Comparison of ENCODE assay signal across 16 cellular contexts in the genomic region with DNA sequence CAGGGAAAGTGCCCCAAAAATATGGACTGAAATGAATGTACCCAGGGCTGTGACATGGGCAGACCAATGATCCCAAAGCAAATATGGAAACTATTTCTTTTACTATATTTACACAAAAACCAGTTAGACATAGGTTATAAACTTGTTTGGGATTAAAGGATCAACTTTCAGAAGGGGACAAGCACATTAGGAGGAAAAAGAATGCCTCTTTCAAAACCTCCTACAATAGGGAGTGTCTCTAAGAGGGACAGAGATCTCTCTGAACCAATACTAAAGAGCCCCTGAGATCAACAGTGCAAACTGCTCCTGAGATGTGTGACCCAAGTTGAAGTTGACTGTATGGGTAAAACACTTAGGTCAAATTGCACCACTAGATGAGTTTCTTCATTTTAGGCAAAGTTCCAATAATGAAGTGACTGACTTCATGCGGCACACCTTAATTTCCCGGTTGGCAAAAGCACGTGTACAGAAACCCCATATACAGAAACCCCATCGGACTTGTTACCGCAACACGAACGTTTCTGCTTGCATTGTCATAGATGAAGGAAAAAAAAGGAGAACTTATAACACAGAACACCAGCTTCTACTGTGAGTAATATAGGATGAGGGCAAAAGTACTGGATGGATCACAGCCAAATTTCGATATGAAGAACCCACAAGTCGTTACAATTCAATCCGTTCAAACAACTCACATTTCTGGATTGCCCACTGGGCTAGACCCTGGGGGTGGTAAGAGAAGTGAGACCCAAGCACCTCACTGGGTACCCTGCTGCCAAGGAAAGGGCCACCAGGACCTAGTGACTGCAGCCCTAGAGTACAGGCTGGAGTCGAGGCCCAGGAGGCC. TPM values are rescaled to one million over a fixed set of nuclear protein-coding genes. Genes with fewer than 3 reads are reported as not detected.
DNase-seq lines count a peak whose midpoint lies in the region; ATAC-seq and TF ChIP-seq lines count a peak whose summit lies in the region.
"Had no signal": no experiment of that assay in that cellular context is flagged by ENCODE, and none has a peak within 500 bp of the region (broad histone marks: within the 10 kb centered on the region; RNA-seq: fewer than 3 reads in every experiment).

No MANE protein-coding gene starts in this region.

- TF ChIP-seq CTCF in left ventricle myocardium inferior (IDR thresholded peaks at IDR 0.05; ENCODE audit: borderline replicate concordance) (no peak), coronary artery (IDR thresholded peaks at IDR 0.05) (no peak), vagina (IDR thresholded peaks at IDR 0.05) (no peak)

- H3K27ac Mint-ChIP-seq in stimulated activated naive B cell treated with anti-CD40 and anti-IgM and Interleukin-4, amounts not matched to agents 10 μg/mL and 1 μg/mL and 100 μg/mL, for 72 hours, result no peak overlapping the region
- H3K27ac Mint-ChIP-seq: activated CD4-positive, alpha-beta memory T cell treated with anti-CD3 and anti-CD28 coated beads, Interleukin-2, amount 10 ng/mL, durations not matched to agents 7 days and 5 days had no signal

- intact Hi-C loops in left ventricle myocardium inferior (cut with micrococcal nuclease) (no loop called here), Right ventricle myocardium superior (cut with DNase I) (loop anchor here (5.0 to 10.0 kb wide), 2 partner anchors 103 to 224 kb away; no protein-coding TSS in a partner anchor), vagina (cut with DNase I) (no loop called here)

- peak overlapping the region; percentile 64 for H3K4me3 ChIP-seq in left ventricle myocardium inferior
- peak overlapping the region; percentile 66 for H3K4me3 ChIP-seq in coronary artery
- H3K4me3 ChIP-seq in muscle layer of duodenum (ENCODE audit: low read depth in 1 of 2, low read length in 2 of 2), result peak overlapping the region; percentile 45 to 49
- no peak overlapping the region for H3K4me3 ChIP-seq in vagina
- H3K4me3 ChIP-seq: dorsolateral prefrontal cortex had no signal

- H3K36me3 Mint-ChIP-seq in stimulated activated naive B cell treated with anti-CD40 and anti-IgM and Interleukin-4, amounts not matched to agents 10 μg/mL and 1 μg/mL and 100 μg/mL, for 72 hours, result no peaks in the 10 kb centered on the region

- no peak overlapping the region for H3K4me3 Mint-ChIP-seq in stimulated activated naive B cell treated with anti-CD40 and anti-IgM and Interleukin-4, amounts not matched to agents 10 μg/mL and 1 μg/mL and 100 μg/mL, for 72 hours
- H3K4me3 Mint-ChIP-seq: activated CD4-positive, alpha-beta memory T cell treated with anti-CD3 and anti-CD28 coated beads, Interleukin-2, amount 10 ng/mL, durations not matched to agents 7 days and 5 days; H9 had no signal

- peaks cover 1 to 3% of the 10 kb centered on the region in 2 donors for H3K9me3 Mint-ChIP-seq in stimulated activated naive B cell treated with anti-CD40 and anti-IgM and Interleukin-4, amounts not matched to agents 10 μg/mL and 1 μg/mL and 100 μg/mL, for 72 hours
- H3K9me3 Mint-ChIP-seq: activated CD4-positive, alpha-beta memory T cell treated with anti-CD3 and anti-CD28 coated beads, Interleukin-2, amount 10 ng/mL, durations not matched to agents 7 days and 5 days; H9 had no signal

- no peaks in the 10 kb centered on the region for H3K27me3 ChIP-seq in left ventricle myocardium inferior (ENCODE audit: low read depth)
- H3K27me3 ChIP-seq in muscle layer of duodenum (ENCODE audit: low read depth, low read length), result no peaks in the 10 kb centered on the region
- no peaks in the 10 kb centered on the region for H3K27me3 ChIP-seq in vagina

- H3K36me3 ChIP-seq in left ventricle myocardium inferior (no peaks in the 10 kb centered on the region), muscle layer of duodenum (ENCODE audit: control insufficient read depth in 1 of 2, insufficient read depth in 2 of 2, low read length in 2 of 2) (peaks cover 0 to 5% of the 10 kb centered on the region in 2 donors), vagina (no peaks in the 10 kb centered on the region)

- peaks cover 5 to 24% of the 10 kb centered on the region in 2 donors for H3K4me1 Mint-ChIP-seq in stimulated activated naive B cell treated with anti-CD40 and anti-IgM and Interleukin-4, amounts not matched to agents 10 μg/mL and 1 μg/mL and 100 μg/mL, for 72 hours

- H3K9me3 ChIP-seq in left ventricle myocardium inferior (replicated peaks) (no peaks in the 10 kb centered on the region), muscle layer of duodenum (ENCODE audit: control insufficient read depth in 1 of 2, low read length in 2 of 2) (no peaks in the 10 kb centered on the region), vagina (no peaks in the 10 kb centered on the region)

- H3K27ac ChIP-seq in left ventricle myocardium inferior (replicated peaks) (peak overlapping the region; percentile 89), coronary artery (peak overlapping the region; percentile 66 to 77), muscle layer of duodenum (ENCODE audit: low read length) (peak overlapping the region; percentile 84), vagina (peak overlapping the region; percentile 74)
- H3K27ac ChIP-seq: dorsolateral prefrontal cortex had no signal

- H3K27me3 Mint-ChIP-seq in stimulated activated naive B cell treated with anti-CD40 and anti-IgM and Interleukin-4, amounts not matched to agents 10 μg/mL and 1 μg/mL and 100 μg/mL, for 72 hours, result peaks cover 0 to 5% of the 10 kb centered on the region in 2 donors
- H3K27me3 Mint-ChIP-seq: activated CD4-positive, alpha-beta memory T cell treated with anti-CD3 and anti-CD28 coated beads, Interleukin-2, amount 10 ng/mL, durations not matched to agents 7 days and 5 days had no signal

- TF ChIP-seq POLR2A in vagina (IDR thresholded peaks at IDR 0.05), result no peak

- H3K4me1 ChIP-seq in left ventricle myocardium inferior, result peaks cover 72% of the 10 kb centered on the region
- H3K4me1 ChIP-seq in muscle layer of duodenum (ENCODE audit: control insufficient read depth in 1 of 2, insufficient read depth in 2 of 2, low read length in 2 of 2), result peaks cover 0 to 26% of the 10 kb centered on the region in 2 donors
- peaks cover 80% of the 10 kb centered on the region for H3K4me1 ChIP-seq in vagina

- no peak for ATAC-seq in Right ventricle myocardium superior (ENCODE audit: poor library complexity)
- no peak for ATAC-seq in GM21447 (IDR thresholded peaks at IDR 0.05; ENCODE audit: unreplicated experiment)
- no peak for ATAC-seq in stimulated activated naive B cell treated with anti-CD40 and anti-IgM and Interleukin-4, amounts not matched to agents 10 μg/mL and 1 μg/mL and 100 μg/mL, for 72 hours (replicated peaks)
- ATAC-seq: activated naive CD4-positive, alpha-beta T cell treated with anti-CD3 and anti-CD28 coated beads, Interleukin-2, amount 50 U/mL, for 72 hours had no signal

- DNase-seq in left ventricle myocardium inferior (no peak), Right ventricle myocardium superior (no peak), coronary artery (ENCODE audit: low spot score) (no peak), vagina (ENCODE audit: extremely low spot score in 2 of 2) (peak in 1 of 2 donors; percentile 67), NCI-H510A (lab: John Stamatoyannopoulos, UW) (no peak)
- DNase-seq in stimulated activated naive B cell treated with anti-CD40 and anti-IgM and Interleukin-4, amounts not matched to agents 10 μg/mL and 1 μg/mL and 100 μg/mL, for 72 hours, result no peak
- DNase-seq: activated CD4-positive, alpha-beta memory T cell treated with anti-CD3 and anti-CD28 coated beads, Interleukin-2, amount 10 ng/mL, durations not matched to agents 7 days and 5 days; dorsolateral prefrontal cortex; GDM1; H9; hippocampal formation; MM.1S; NCI-H526 treated with DMSO at 0.1 percent for 48 hours had no signal

RNA-seq across cellular contexts. Expression of gene SVIL, which starts 4.3 kb away (rescaled TPM):
- 403 TPM for total RNA-seq in left ventricle myocardium inferior
- 298 TPM for total RNA-seq in Right ventricle myocardium superior
- 111 TPM for total RNA-seq in vagina

Comparison
In these comparisons a context has a peak if more than half of its experiments do, and no peak if none do; other contexts are left out.
1. H3K4me3 ChIP-seq: peak in left ventricle myocardium inferior (single experiment), coronary artery (single experiment) and muscle layer of duodenum (2 of 2); none in vagina (0 of 2).
2. Peak in every context shown above with its lines, with median percentiles within 50 percentile points of each other: H3K27ac ChIP-seq.